ENCODE assay signal across 33 cellular contexts in genomic region chr1:74609810-74610371, GRCh38.
A peak's percentile ranks its signal among the peaks of the same experiment; 100 is the strongest.
DNase-seq lines count a peak whose midpoint lies in the region; ATAC-seq and TF ChIP-seq lines count a peak whose summit lies in the region.
"Had no signal": no experiment of that assay in that cellular context is flagged by ENCODE, and none has a peak within 500 bp of the region (broad histone marks: within the 10 kb centered on the region; RNA-seq: fewer than 3 reads in every experiment).

No MANE protein-coding gene starts in this region.

- H3K27me3 ChIP-seq in SK-N-SH (ENCODE audit: insufficient read depth) (no peaks in the 10 kb centered on the region), testis (no peaks in the 10 kb centered on the region), colonic mucosa (no peaks in the 10 kb centered on the region), body of pancreas (no peaks in the 10 kb centered on the region), left lung (no peaks in the 10 kb centered on the region)
- H3K27me3 ChIP-seq: BE2C; BLaER1; BLaER1 treated with 17β-estradiol and CSF1 and Interleukin-3, amounts not matched to agents 10 nM and 100 nM had no signal

- peaks cover 0 to 18% of the 10 kb centered on the region in 2 experiments; a peak in 2 of 4 replicates for H3K4me1 ChIP-seq in SK-N-SH (ENCODE audit: control insufficient read depth in 1 of 2, insufficient read depth in 2 of 2, low read depth in 1 of 2, low read length in 1 of 2)
- H3K4me1 ChIP-seq in testis = peaks cover 29% of the 10 kb centered on the region
- no peaks in the 10 kb centered on the region for H3K4me1 ChIP-seq in colonic mucosa
- H3K4me1 ChIP-seq in body of pancreas = no peaks in the 10 kb centered on the region
- no peaks in the 10 kb centered on the region for H3K4me1 ChIP-seq in left lung
- H3K4me1 ChIP-seq: A549; BLaER1; BLaER1 treated with 17β-estradiol and CSF1 and Interleukin-3, amounts not matched to agents 10 nM and 100 nM; Caco-2 had no signal

- TF ChIP-seq EP300 in SK-N-SH (IDR thresholded peaks at IDR 0.05; ENCODE audit: borderline replicate concordance in 1 of 2, low read depth in 1 of 2, low read length in 1 of 2) = peak in 1 of 2 experiments; percentile 79; a peak in 2 of 4 replicates

- H3K9ac ChIP-seq in SK-N-SH (no peak overlapping the region), colonic mucosa (ENCODE audit: low read depth in 2 of 2, low read length in 2 of 2) (no peak overlapping the region)
- H3K9ac ChIP-seq: BLaER1; BLaER1 treated with 17β-estradiol and CSF1 and Interleukin-3, amounts not matched to agents 10 nM and 100 nM had no signal

- H3K36me3 ChIP-seq in SK-N-SH (replicated peaks in 1 of 2; ENCODE audit: control insufficient read depth in 1 of 2, insufficient read depth in 2 of 2, low read length in 1 of 2) = no peaks in the 10 kb centered on the region
- H3K36me3 ChIP-seq in testis (ENCODE audit: low read depth, missing control alignments) = no peaks in the 10 kb centered on the region
- H3K36me3 ChIP-seq in colonic mucosa = no peaks in the 10 kb centered on the region
- no peaks in the 10 kb centered on the region for H3K36me3 ChIP-seq in body of pancreas (replicated peaks in 1 of 2; ENCODE audit: insufficient read depth in 1 of 2, low read depth in 2 of 2)
- H3K36me3 ChIP-seq in left lung = no peaks in the 10 kb centered on the region
- H3K36me3 ChIP-seq: BE2C; BLaER1; BLaER1 treated with 17β-estradiol and CSF1 and Interleukin-3, amounts not matched to agents 10 nM and 100 nM had no signal

- intact Hi-C loops in testis (cut with DNase I; ENCODE audit: low total_unique reads) (no loop called here), colonic mucosa (cut with DNase I) (no loop called here), body of pancreas (cut with DNase I) (no loop called here), left lung (cut with DNase I) (no loop called here)

- H3K4me3 ChIP-seq in SK-N-SH (ENCODE audit: low read depth in 2 of 2, low read length in 1 of 2) = no peak overlapping the region
- no peak overlapping the region for H3K4me3 ChIP-seq in testis
- no peak overlapping the region for H3K4me3 ChIP-seq in colonic mucosa
- H3K4me3 ChIP-seq in body of pancreas = no peak overlapping the region
- H3K4me3 ChIP-seq in left lung = no peak overlapping the region
- H3K4me3 ChIP-seq: A549; BLaER1; BLaER1 treated with 17β-estradiol and CSF1 and Interleukin-3, amounts not matched to agents 10 nM and 100 nM had no signal

- no peak for DNase-seq in SK-N-SH
- peak; percentile 63 for DNase-seq in renal cortical epithelial cell (ENCODE audit: low read depth)
- DNase-seq in testis = no peak
- no peak for DNase-seq in colonic mucosa
- no peak for DNase-seq in body of pancreas
- no peak for DNase-seq in left lung
- DNase-seq: 8988T; ACHN; AML-193; BE2C; C1 segment of cervical spinal cord; Caco-2; Calu3; CD4-positive, alpha-beta memory T cell; CD4-positive, alpha-beta T cell; CD4-positive, CD25-positive, alpha-beta regulatory T cell; CD8-positive, alpha-beta memory T cell; CD8-positive, alpha-beta T cell; COR-L47; DMS 273 treated with DMSO at 0.1 percent for 48 hours; DMS153; DMS53; DMS79; DMS79 treated with DMSO at 0.1 percent for 48 hours; DND-41; EL had no signal

- H3K9me2 ChIP-seq in SK-N-SH = no peaks in the 10 kb centered on the region

- H3K79me2 ChIP-seq in SK-N-SH (ENCODE audit: insufficient read depth) = no peaks in the 10 kb centered on the region

- H4K20me1 ChIP-seq in SK-N-SH (ENCODE audit: insufficient read depth) = no peaks in the 10 kb centered on the region
- H4K20me1 ChIP-seq: BLaER1; BLaER1 treated with 17β-estradiol and CSF1 and Interleukin-3, amounts not matched to agents 10 nM and 100 nM had no signal

- POLR2A ChIA-PET in SK-N-SH (lab: Yijun Ruan, JAX) = no interaction called here

- no peak for TF ChIP-seq POLR2A in testis (IDR thresholded peaks at IDR 0.05)
- no peak for TF ChIP-seq POLR2A in body of pancreas (IDR thresholded peaks at IDR 0.05)

- H3K9me3 ChIP-seq in SK-N-SH (no peaks in the 10 kb centered on the region), testis (no peaks in the 10 kb centered on the region), colonic mucosa (no peaks in the 10 kb centered on the region), body of pancreas (no peaks in the 10 kb centered on the region), left lung (no peaks in the 10 kb centered on the region)
- H3K9me3 ChIP-seq: A549, BE2C, Caco-2 had no signal

- CTCF ChIA-PET in SK-N-SH (lab: Yijun Ruan, JAX) = interaction anchor here (0.7 kb wide), 1 partner anchor 21 kb away, joined by 3 read pairs; no protein-coding TSS in a partner anchor

- ATAC-seq in SK-N-SH treated with all-trans-retinoic acid at 6 μM for 48 hours (no peak), body of pancreas (no peak), HG03097 (IDR thresholded peaks at IDR 0.05; ENCODE audit: low FRiP score, unreplicated experiment) (no peak), left lung (no peak)
- ATAC-seq: A549; CD8-positive, alpha-beta T cell had no signal

- H2AFZ ChIP-seq in SK-N-SH (ENCODE audit: low read depth) = no peak overlapping the region

- peak overlapping the region in 1 of 2 experiments; percentile 95; a peak in 2 of 4 replicates for H3K27ac ChIP-seq in SK-N-SH (ENCODE audit: low read depth in 2 of 2, low read length in 1 of 2)
- peak overlapping the region; percentile 66 to 72 for H3K27ac ChIP-seq in testis
- H3K27ac ChIP-seq in colonic mucosa = no peak overlapping the region
- H3K27ac ChIP-seq in body of pancreas = no peak overlapping the region
- H3K27ac ChIP-seq in left lung = no peak overlapping the region
- H3K27ac ChIP-seq: 22Rv1; A549; BLaER1; BLaER1 treated with 17β-estradiol and CSF1 and Interleukin-3, amounts not matched to agents 10 nM and 100 nM; C4-2B had no signal

- no peak overlapping the region for H3K4me2 ChIP-seq in SK-N-SH
- H3K4me2 ChIP-seq: A549; BLaER1; BLaER1 treated with 17β-estradiol and CSF1 and Interleukin-3, amounts not matched to agents 10 nM and 100 nM had no signal

- H3F3A ChIP-seq in SK-N-SH (replicated peaks; ENCODE audit: insufficient read depth) = no peaks in the 10 kb centered on the region

- TF ChIP-seq RAD21 in SK-N-SH (IDR thresholded peaks at IDR 0.05; ENCODE audit: low read length) = no peak

- TF ChIP-seq CTCF in SK-N-SH (IDR thresholded peaks at IDR 0.05) (no peak), testis (IDR thresholded peaks at IDR 0.05) (no peak), colonic mucosa (IDR thresholded peaks at IDR 0.05) (no peak), body of pancreas (IDR thresholded peaks at IDR 0.05) (no peak), left lung (IDR thresholded peaks at IDR 0.05) (no peak)

TF ChIP-seq in SK-N-SH, 30 proteins besides CTCF, POLR2A, EP300 and RAD21:
- no peak for TF ChIP-seq USF1 (IDR thresholded peaks at IDR 0.05; ENCODE audit: borderline replicate concordance, low read depth)
- no peak for TF ChIP-seq MXI1 (IDR thresholded peaks at IDR 0.05; ENCODE audit: low read depth, low read length)
- TF ChIP-seq TAF1 (IDR thresholded peaks at IDR 0.05; ENCODE audit: borderline replicate concordance, low read depth, low read length) = no peak
- TF ChIP-seq GATA2 (CRISPR knock-in tag; IDR thresholded peaks at IDR 0.05) = peak; percentile 69
- TF ChIP-seq RCOR1 (IDR thresholded peaks at IDR 0.05; ENCODE audit: low read length) = peak; percentile 69; the same call in 1 of the 2 replicates
- TF ChIP-seq CHD2 (IDR thresholded peaks at IDR 0.05; ENCODE audit: low read length, partially characterized antibody) = peak; percentile 57
- no peak for TF ChIP-seq IRF3 (IDR thresholded peaks at IDR 0.05; ENCODE audit: low read depth, low read length)
- no peak for TF ChIP-seq JUND (IDR thresholded peaks at IDR 0.05)

TF ChIP-seq in SK-N-SH treated with all-trans-retinoic acid at 6 μM for 48 hours, 23 proteins besides CTCF, POLR2A, EP300 and RAD21:
- TF ChIP-seq TCF4 (CRISPR knock-in tag; IDR thresholded peaks at IDR 0.05; ENCODE audit: borderline replicate concordance) (peak; percentile 25; the same call in 1 of the 2 replicates), PATZ1 (CRISPR knock-in tag; IDR thresholded peaks at IDR 0.05; ENCODE audit: borderline replicate concordance) (no peak)
TF ChIP-seq in SK-N-SH treated with all-trans-retinoic acid at 6 μM for 48 hours: peak in this region for 1.

Comparison
In these comparisons a context has a peak if more than half of its experiments do, and no peak if none do; other contexts are left out.
1. H3K27ac ChIP-seq: peak in testis (2 of 2); none in colonic mucosa (single experiment), body of pancreas (0 of 4) and left lung (0 of 2).